1 cellular context compared by ENCODE assay signal in genomic region chr17:18038861-18039534, GRCh38.
TF ChIP-seq lines count a peak whose summit lies in the region.

Gene ATPAF2, minus strand, starts transcription at chr17:18039168. Its CDS starts 155 bp downstream, at chr17:18039013.
Gene GID4, plus strand, starts transcription at chr17:18039408. Its CDS starts 57 bp downstream, at chr17:18039465.

TF ChIP-seq in K562, 482 proteins besides CTCF, POLR2A, EP300 and RAD21 (continued from another document and continues in another):
- TF ChIP-seq RERE (CRISPR knock-in tag; IDR thresholded peaks at IDR 0.05; ENCODE audit: borderline replicate concordance) (no peak), TSC22D4 (tag; IDR thresholded peaks at IDR 0.05) (no peak), MCM2 (IDR thresholded peaks at IDR 0.05; ENCODE audit: low read depth) (no peak), ZBED1 (IDR thresholded peaks at IDR 0.05) (no peak), ATF3 (IDR thresholded peaks at IDR 0.05) (no peak), ATF3 (CRISPR knock-in tag; conservative IDR thresholded peaks at IDR 0.05) (no peak), HMG20A (CRISPR knock-in tag; conservative IDR thresholded peaks at IDR 0.05) (no peak), RBM22 (IDR thresholded peaks at IDR 0.05; ENCODE audit: low read depth, low read length, poor library complexity, severe bottlenecking) (no peak), TOE1 (IDR thresholded peaks at IDR 0.05; ENCODE audit: borderline replicate concordance) (peak; percentile 49; the same call in 1 of the 2 replicates), TOE1 (CRISPR knock-in tag; IDR thresholded peaks at IDR 0.05; ENCODE audit: borderline replicate concordance, low read depth) (no peak), CXXC5 (CRISPR knock-in tag; IDR thresholded peaks at IDR 0.05) (peak; percentile 95), SOX6 (IDR thresholded peaks at IDR 0.05) (no peak), RHOXF2B (CRISPR knock-in tag; conservative IDR thresholded peaks at IDR 0.05) (no peak), RBBP5 (IDR thresholded peaks at IDR 0.05; ENCODE audit: borderline replicate concordance, insufficient read depth, low read length, poor library complexity, severe bottlenecking) (peak; percentile 87), NFIX (CRISPR knock-in tag; IDR thresholded peaks at IDR 0.05; ENCODE audit: low read depth) (no peak), DMBX1 (CRISPR knock-in tag; IDR thresholded peaks at IDR 0.05; ENCODE audit: borderline replicate concordance) (no peak), DDX20 (tag; IDR thresholded peaks at IDR 0.05; ENCODE audit: low read depth) (no peak), RFX1 (IDR thresholded peaks at IDR 0.05) (no peak), ZNF197 (CRISPR knock-in tag; IDR thresholded peaks at IDR 0.05; ENCODE audit: low read depth) (no peak), PCBP2 (IDR thresholded peaks at IDR 0.05; ENCODE audit: low read depth, low read length, poor library complexity, severe bottlenecking) (no peak), JUN (IDR thresholded peaks at IDR 0.05; ENCODE audit: borderline replicate concordance, low read depth, low read length) (0 out of 2 replicates have a peak, but pooled peaks have one; percentile 36), JUN (CRISPR knock-in tag; IDR thresholded peaks at IDR 0.05; ENCODE audit: borderline replicate concordance) (no peak), L3MBTL2 (IDR thresholded peaks at IDR 0.05) (peak; percentile 39; the same call in 1 of the 2 replicates), BRD9 (IDR thresholded peaks at IDR 0.05; ENCODE audit: low read depth, partially characterized antibody) (no peak), ZNF408 (CRISPR knock-in tag; IDR thresholded peaks at IDR 0.05; ENCODE audit: low read depth) (no peak), RFX7 (CRISPR knock-in tag; IDR thresholded peaks at IDR 0.05) (no peak), SFPQ (IDR thresholded peaks at IDR 0.05; ENCODE audit: low read depth, low read length) (no peak), PTBP1 (IDR thresholded peaks at IDR 0.05; ENCODE audit: low read depth, low read length) (no peak), HCFC1 (IDR thresholded peaks at IDR 0.05; ENCODE audit: low read depth, low read length) (peak; percentile 97), BRCA1 (IDR thresholded peaks at IDR 0.05) (no peak), BRCA1 (CRISPR knock-in tag; IDR thresholded peaks at IDR 0.05) (no peak), FOXK1 (CRISPR knock-in tag; IDR thresholded peaks at IDR 0.05; ENCODE audit: borderline replicate concordance) (no peak), YY1 (IDR thresholded peaks at IDR 0.05; ENCODE audit: borderline replicate concordance in 1 of 3, control insufficient read depth in 1 of 3, extremely low read depth in 1 of 3, insufficient read depth in 3 of 3, insufficient read length in 1 of 3, insufficient replicate concordance in 2 of 3, low read depth in 1 of 3, low read length in 2 of 3) (peak; percentile 85 to 99 (median 98)), GTF2F1 (IDR thresholded peaks at IDR 0.05; ENCODE audit: low read depth, low read length) (no peak), MEIS2 (IDR thresholded peaks at IDR 0.05; ENCODE audit: partially characterized antibody) (peak; percentile 88), ZBTB43 (CRISPR knock-in tag; IDR thresholded peaks at IDR 0.05) (no peak), CHAMP1 (IDR thresholded peaks at IDR 0.05) (no peak), MED1 (CRISPR knock-in tag; IDR thresholded peaks at IDR 0.05; ENCODE audit: borderline replicate concordance) (no peak), TAF7 (tag; IDR thresholded peaks at IDR 0.05) (no peak), EHMT2 (IDR thresholded peaks at IDR 0.05) (peak; percentile 75; the same call in 1 of the 2 replicates), SLC30A9 (CRISPR knock-in tag; IDR thresholded peaks at IDR 0.05) (no peak), NR2F6 (CRISPR knock-in tag; IDR thresholded peaks at IDR 0.05) (no peak), FOSL1 (tag; conservative IDR thresholded peaks at IDR 0.05) (no peak), IFI16 (CRISPR knock-in tag; IDR thresholded peaks at IDR 0.05) (no peak), RBM34 (IDR thresholded peaks at IDR 0.05; ENCODE audit: borderline replicate concordance, insufficient read depth, low read length) (no peak), SMARCA5 (IDR thresholded peaks at IDR 0.05) (no peak), CLOCK (CRISPR knock-in tag; IDR thresholded peaks at IDR 0.05; ENCODE audit: borderline replicate concordance) (no peak), TBL1XR1 (IDR thresholded peaks at IDR 0.05; ENCODE audit: low read length in 2 of 2) (no peak), LEF1 (IDR thresholded peaks at IDR 0.05) (no peak), POLR2AphosphoS5 (IDR thresholded peaks at IDR 0.05; ENCODE audit: control insufficient read depth, insufficient read depth, low read depth, low read length) (peak; percentile 28; the same call in 1 of the 2 replicates), TAF1 (IDR thresholded peaks at IDR 0.05; ENCODE audit: control insufficient read depth, extremely low read depth, insufficient read depth, low read length, severe bottlenecking) (peak; percentile 58), ZFP36 (IDR thresholded peaks at IDR 0.05; ENCODE audit: low read depth, low read length, partially characterized antibody) (no peak), TSHZ1 (CRISPR knock-in tag; IDR thresholded peaks at IDR 0.05) (no peak)
